Comparison of ENCODE assay signal across 9 cellular contexts in genomic region chr1:231334079-231334666, GRCh38. TPM values are rescaled to one million over a fixed set of nuclear protein-coding genes. Genes with fewer than 3 reads are reported as not detected.
DNase-seq lines count a peak whose midpoint lies in the region; ATAC-seq and TF ChIP-seq lines count a peak whose summit lies in the region.
"Had no signal": no experiment of that assay in that cellular context is flagged by ENCODE, and none has a peak within 500 bp of the region (broad histone marks: within the 10 kb centered on the region; RNA-seq: fewer than 3 reads in every experiment).

No MANE protein-coding gene starts in this region.

- intact Hi-C loops in heart right ventricle (cut with DNase I): loop anchor here in 3 of 10 donors (10.0 kb wide), 1 partner anchor 89 kb away; the partner anchor contains the start of gene GNPAT (in 3 of the 3)
- intact Hi-C loops in left ventricle myocardium superior (cut with micrococcal nuclease): no loop called here

- ATAC-seq in heart right ventricle (no peak), left ventricle myocardium superior (no peak), T-helper 17 cell (no peak), GM21723 (IDR thresholded peaks at IDR 0.05; ENCODE audit: unreplicated experiment) (no peak)

- H3K27ac ChIP-seq in heart right ventricle: no peak overlapping the region
- no peak overlapping the region for H3K27ac ChIP-seq in urinary bladder (ENCODE audit: low read depth)

- H3K27ac Mint-ChIP-seq in T-helper 17 cell: peak overlapping the region; percentile 98

- no peaks in the 10 kb centered on the region for H3K27me3 ChIP-seq in heart right ventricle

- peaks cover 14 to 55% (median 51%) of the 10 kb centered on the region in 9 donors for H3K4me1 ChIP-seq in heart right ventricle
- H3K4me1 ChIP-seq in urinary bladder (ENCODE audit: insufficient read depth): peaks cover 4% of the 10 kb centered on the region

- H3K4me1 Mint-ChIP-seq in T-helper 17 cell: peaks cover 39% of the 10 kb centered on the region

- no peaks in the 10 kb centered on the region for H3K27me3 Mint-ChIP-seq in T-helper 17 cell

- H3K9me3 ChIP-seq in heart right ventricle (no peaks in the 10 kb centered on the region), T-helper 17 cell (ENCODE audit: control insufficient read depth, low read length, poor library complexity, severe bottlenecking) (no peaks in the 10 kb centered on the region), iPS-18c (ENCODE audit: control insufficient read depth, insufficient read depth, low read length) (no peaks in the 10 kb centered on the region)

- peaks cover 8% of the 10 kb centered on the region for H3K36me3 Mint-ChIP-seq in T-helper 17 cell (ENCODE audit: low read depth)

- H3K4me3 ChIP-seq in heart right ventricle (peak overlapping the region in 9 of 10 donors; percentile 9 to 95 (median 83)), iPS-18c (ENCODE audit: insufficient read depth, low read depth, low read length) (peak overlapping the region; percentile 16; the same call in 1 of the 2 replicates), urinary bladder (ENCODE audit: low read depth, low read length) (peak overlapping the region; percentile 21)

- DNase-seq in heart right ventricle (no peak), left ventricle myocardium superior (no peak), T-helper 17 cell (no peak), DMS79 (lab: John Stamatoyannopoulos, UW) (no peak), GOT3 (lab: John Stamatoyannopoulos, UW) (no peak)
- DNase-seq: NCI-H1436 treated with DMSO at 0.1 percent for 48 hours had no signal

- H3K4me3 Mint-ChIP-seq in T-helper 17 cell: peak overlapping the region; percentile 74

- no peak for TF ChIP-seq CTCF in heart right ventricle (IDR thresholded peaks at IDR 0.05)

- H3K36me3 ChIP-seq in heart right ventricle: peaks cover 0 to 55% (median 0%) of the 10 kb centered on the region in 9 donors
- H3K36me3 ChIP-seq in urinary bladder (ENCODE audit: insufficient read depth): no peaks in the 10 kb centered on the region

- 48 to 58% methylated on average over 1 of the region's 1 CpG for WGBS in heart right ventricle, 2 donors
- 72% methylated on average over 1 of the region's 1 CpG for WGBS in urinary bladder

RNA-seq across cellular contexts. Expression of gene EXOC8, which starts 3.5 kb away (rescaled TPM):
- total RNA-seq in heart right ventricle: 10 to 100 TPM; 10.3 to 16.7 (median 12.8) TPM
- polyA plus RNA-seq in heart right ventricle: 1 to 10 TPM; 3.5 to 4.3 TPM
- total RNA-seq in left ventricle myocardium superior: 11.1 TPM
- 10 to 100 TPM; 29.8 to 35.9 TPM for total RNA-seq in T-helper 17 cell
- 20.9 TPM for total RNA-seq in urinary bladder
- polyA plus RNA-seq in urinary bladder: 6.0 TPM

RNA-seq across cellular contexts. Expression of gene SPRTN, which starts 3.9 kb away (rescaled TPM):
- total RNA-seq in heart right ventricle (10 to 100 TPM in 1 of 10 donors, 1 to 10 TPM in 9; 6.4 to 11.0 (median 7.6) TPM), left ventricle myocardium superior (6.6 TPM), T-helper 17 cell (10 to 100 TPM; 23.3 to 31.3 TPM), urinary bladder (17.3 TPM)
- polyA plus RNA-seq in heart right ventricle (1 to 10 TPM; 4.1 to 4.2 TPM), urinary bladder (5.5 TPM)

Comparison
In these comparisons a context has a peak if more than half of its experiments do, and no peak if none do; other contexts are left out.
1. H3K4me3 ChIP-seq: peak in every context shown above with its lines; median percentile 83 in heart right ventricle; 21 in urinary bladder; 16 in iPS-18c.